In genomic region chr17:28750178-28751047, GRCh38 we compare ENCODE assay signal across 1 cellular context.
TF ChIP-seq lines count a peak whose summit lies in the region.

No MANE protein-coding gene starts in this region.

TF ChIP-seq in GM23338, 12 proteins besides CTCF, POLR2A, EP300 and RAD21 (continued from another document):
- peak; percentile 62 for TF ChIP-seq POLR2AphosphoS5 (IDR thresholded peaks at IDR 0.05; ENCODE audit: low read depth)
- no peak for TF ChIP-seq ZNF331 (CRISPR knock-in tag; IDR thresholded peaks at IDR 0.05; ENCODE audit: low read depth)
- no peak for TF ChIP-seq ETS1 (IDR thresholded peaks at IDR 0.05)
- TF ChIP-seq STAT1 (IDR thresholded peaks at IDR 0.05; ENCODE audit: unreplicated experiment): no peak
- TF ChIP-seq EZH2phosphoT487 (IDR thresholded peaks at IDR 0.05; ENCODE audit: unreplicated experiment): no peak
TF ChIP-seq in GM23338: peak in this region for 2.
